ENCODE assay signal across 30 cellular contexts in the genomic region with DNA sequence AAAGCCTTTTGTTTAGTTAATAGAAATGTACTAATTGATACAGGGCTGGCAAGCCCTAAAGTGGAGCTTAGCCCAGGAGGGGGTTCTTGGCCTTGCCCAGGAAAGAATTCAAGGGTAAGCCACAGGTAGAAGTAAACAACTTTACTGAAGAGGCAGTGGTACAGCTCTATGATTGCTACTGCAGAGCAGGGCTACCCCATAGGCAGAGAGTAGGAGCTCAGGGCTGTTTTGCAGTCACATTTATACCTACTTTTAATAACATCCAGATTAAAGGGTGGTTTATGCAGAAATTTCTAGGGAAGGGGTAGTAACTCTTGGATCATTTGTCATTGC.
DNase-seq lines count a peak whose midpoint lies in the region; ATAC-seq, FAIRE-seq and TF ChIP-seq lines count a peak whose summit lies in the region.
"Had no signal": no experiment of that assay in that cellular context is flagged by ENCODE, and none has a peak within 500 bp of the region (broad histone marks: within the 10 kb centered on the region; RNA-seq: fewer than 3 reads in every experiment).

No MANE protein-coding gene starts in this region.

- H2BK12ac ChIP-seq in mesenchymal stem cell (ENCODE audit: low read length in 2 of 2) = no peak overlapping the region

- H2BK120ac ChIP-seq in mesenchymal stem cell (ENCODE audit: low read depth, low read length) = no peak overlapping the region

- no peaks in the 10 kb centered on the region for H3K79me2 ChIP-seq in astrocyte (ENCODE audit: insufficient read depth, low read length)

- H3K79me1 ChIP-seq in mesenchymal stem cell (replicated peaks; ENCODE audit: low read length, poor library complexity, severe bottlenecking) = no peaks in the 10 kb centered on the region

- H3K4me3 ChIP-seq in HUES64 (ENCODE audit: low read length) (no peak overlapping the region), astrocyte (ENCODE audit: insufficient read depth, low read depth, low read length) (no peak overlapping the region), mesenchymal stem cell (ENCODE audit: insufficient read depth in 1 of 2, low read depth in 1 of 2, low read length in 2 of 2) (no peak overlapping the region)
- H3K4me3 ChIP-seq: BLaER1, colonic mucosa, left ventricle myocardium inferior, SJCRH30 had no signal

- H3K9me3 ChIP-seq in HUES64 (ENCODE audit: insufficient read depth, low read depth, low read length) = no peaks in the 10 kb centered on the region
- H3K9me3 ChIP-seq in astrocyte (ENCODE audit: insufficient read depth, low read depth, low read length) = no peaks in the 10 kb centered on the region
- H3K9me3 ChIP-seq in mesenchymal stem cell (ENCODE audit: control insufficient read depth, low read length) = no peaks in the 10 kb centered on the region
- H3K9me3 ChIP-seq: BLaER1, colonic mucosa, left ventricle myocardium inferior, SJCRH30 had no signal

- no peak overlapping the region for H3K9ac ChIP-seq in HUES64 (ENCODE audit: low read depth, low read length)
- H3K9ac ChIP-seq in astrocyte (ENCODE audit: low read length) = no peak overlapping the region
- H3K9ac ChIP-seq in mesenchymal stem cell (ENCODE audit: low read length) = peak overlapping the region; percentile 23
- H3K9ac ChIP-seq: BLaER1 had no signal

- H4K20me1 ChIP-seq in astrocyte (ENCODE audit: insufficient read depth, low read length) = no peaks in the 10 kb centered on the region
- H4K20me1 ChIP-seq: BLaER1 had no signal

- no peak overlapping the region for H2BK15ac ChIP-seq in mesenchymal stem cell (ENCODE audit: low read depth, poor library complexity, severe bottlenecking)

- peaks cover 11% of the 10 kb centered on the region for H3K4me1 Mint-ChIP-seq in astrocyte (ENCODE audit: low read depth, unreplicated experiment)
- H3K4me1 Mint-ChIP-seq: activated T-helper 17 cell treated with anti-CD3 and anti-CD28 coated beads, Interleukin-2, amount 50 U/mL, for 72 hours had no signal

- H2AFZ ChIP-seq in astrocyte (ENCODE audit: low read depth, low read length) (peak overlapping the region; percentile 24), mesenchymal stem cell (ENCODE audit: low read depth, low read length) (no peak overlapping the region)

- no peak overlapping the region for H3K14ac ChIP-seq in mesenchymal stem cell (ENCODE audit: low read length in 2 of 2)

- no peak overlapping the region for H3K23ac ChIP-seq in mesenchymal stem cell (ENCODE audit: low read length in 2 of 2)

- H3K4ac ChIP-seq in mesenchymal stem cell (ENCODE audit: low read depth in 1 of 2, low read length in 2 of 2) = peak overlapping the region in 1 of 2 experiments; percentile 75

- no peaks in the 10 kb centered on the region for H3K27me3 Mint-ChIP-seq in astrocyte (ENCODE audit: low read depth, unreplicated experiment)
- H3K27me3 Mint-ChIP-seq: activated CD4-positive, alpha-beta memory T cell treated with anti-CD3 and anti-CD28 coated beads for 36 hours; activated T-helper 17 cell treated with anti-CD3 and anti-CD28 coated beads, Interleukin-2, amount 50 U/mL, for 72 hours; effector memory CD8-positive, alpha-beta T cell; naive thymus-derived CD8-positive, alpha-beta T cell had no signal

- H3K36me3 Mint-ChIP-seq in astrocyte (ENCODE audit: low read depth, unreplicated experiment) = no peaks in the 10 kb centered on the region
- H3K36me3 Mint-ChIP-seq: activated CD4-positive, alpha-beta memory T cell treated with anti-CD3 and anti-CD28 coated beads for 36 hours; mesothelial cell of epicardium; naive thymus-derived CD8-positive, alpha-beta T cell had no signal

- peak overlapping the region; percentile 78 for H3K27ac ChIP-seq in HUES64 (ENCODE audit: low read depth, low read length)
- H3K27ac ChIP-seq in astrocyte (ENCODE audit: low read depth, low read length) = peak overlapping the region; percentile 76
- peak overlapping the region; percentile 72 for H3K27ac ChIP-seq in mesenchymal stem cell (ENCODE audit: low read length, poor library complexity, severe bottlenecking)
- H3K27ac ChIP-seq: BLaER1, colonic mucosa, left ventricle myocardium inferior, SJCRH30 had no signal

- no peaks in the 10 kb centered on the region for H3K9me3 Mint-ChIP-seq in astrocyte (ENCODE audit: unreplicated experiment)
- H3K9me3 Mint-ChIP-seq: activated CD4-positive, alpha-beta memory T cell treated with anti-CD3 and anti-CD28 coated beads for 36 hours; activated T-helper 17 cell treated with anti-CD3 and anti-CD28 coated beads, Interleukin-2, amount 50 U/mL, for 72 hours; effector memory CD8-positive, alpha-beta T cell; mesothelial cell of epicardium; naive thymus-derived CD8-positive, alpha-beta T cell had no signal

- FAIRE-seq in astrocyte (lab: Jason Lieb, UNC) = no peak
- FAIRE-seq: H54, small intestine had no signal

- H3K4me1 ChIP-seq in HUES64 (ENCODE audit: insufficient read depth, low read length) = peaks cover 29% of the 10 kb centered on the region
- peaks cover 17% of the 10 kb centered on the region for H3K4me1 ChIP-seq in astrocyte (ENCODE audit: insufficient read depth, low read length)
- H3K4me1 ChIP-seq in mesenchymal stem cell (ENCODE audit: control insufficient read depth, insufficient read depth, low read depth, low read length) = peaks cover 2% of the 10 kb centered on the region
- H3K4me1 ChIP-seq: colonic mucosa, left ventricle myocardium inferior, SJCRH30 had no signal

- DNase-seq in AG08396 (ENCODE audit: low spot score) (peak; percentile 7), astrocyte (ENCODE audit: low read depth) (no peak), mesenchymal stem cell (no peak), NCI-H1436 (lab: John Stamatoyannopoulos, UW) (no peak), head of caudate nucleus (no peak), NCI-H69 (lab: John Stamatoyannopoulos, UW) (no peak)
- DNase-seq: activated CD4-positive, alpha-beta memory T cell treated with anti-CD3 and anti-CD28 coated beads for 36 hours; activated CD4-positive, CD25-positive, alpha-beta regulatory T cell treated with anti-CD3 and anti-CD28 coated beads, Interleukin-2, amount 50 U/mL, for 72 hours; activated CD8-positive, alpha-beta memory T cell treated with anti-CD3 and anti-CD28 coated beads, Interleukin-2, amount 50 U/mL, for 48 hours; activated naive CD4-positive, alpha-beta T cell treated with anti-CD3 and anti-CD28 coated beads, Interleukin-2, amount 50 U/mL, for 16 hours; amygdala; colonic mucosa; DMS153; effector memory CD8-positive, alpha-beta T cell; left ventricle myocardium inferior; MV-4-11; naive thymus-derived CD8-positive, alpha-beta T cell; NCI-H146; NCI-H526; nucleus accumbens; SJCRH30; small intestine; stimulated activated CD4-positive, alpha-beta T cell treated with anti-CD3 and anti-CD28 coated beads, Interleukin-1b, Interleukin-23, amount 100 ng/mL, for 48 hours; T-helper 1 cell had no signal

- H3K4me2 ChIP-seq in astrocyte (ENCODE audit: low read length) (peak overlapping the region; percentile 61), mesenchymal stem cell (ENCODE audit: low read length, poor library complexity, severe bottlenecking) (no peak overlapping the region)
- H3K4me2 ChIP-seq: BLaER1 had no signal

- TF ChIP-seq CTCF in astrocyte (IDR thresholded peaks at IDR 0.05; ENCODE audit: insufficient read depth, low read depth, low read length) = no peak

- H2AK5ac ChIP-seq in mesenchymal stem cell (ENCODE audit: low read length, severe bottlenecking) = peak overlapping the region; percentile 81

- H3K27me3 ChIP-seq in HUES64 (ENCODE audit: insufficient read depth, low read length) (no peaks in the 10 kb centered on the region), astrocyte (ENCODE audit: insufficient read depth, low read length) (no peaks in the 10 kb centered on the region), mesenchymal stem cell (ENCODE audit: control insufficient read depth in 1 of 2, insufficient read depth in 1 of 2, low read length in 2 of 2) (no peaks in the 10 kb centered on the region)
- H3K27me3 ChIP-seq: BLaER1, colonic mucosa, SJCRH30 had no signal

- no peak overlapping the region for H4K8ac ChIP-seq in mesenchymal stem cell (ENCODE audit: low read length)

- intact Hi-C loops in head of caudate nucleus (cut with DNase I) = no loop called here

- no peak overlapping the region for H3K4me3 Mint-ChIP-seq in astrocyte (ENCODE audit: unreplicated experiment)
- H3K4me3 Mint-ChIP-seq: activated CD4-positive, alpha-beta memory T cell treated with anti-CD3 and anti-CD28 coated beads for 36 hours; activated T-helper 17 cell treated with anti-CD3 and anti-CD28 coated beads, Interleukin-2, amount 50 U/mL, for 72 hours; effector memory CD8-positive, alpha-beta T cell; mesothelial cell of epicardium; naive thymus-derived CD8-positive, alpha-beta T cell had no signal

- no peak overlapping the region for H3K18ac ChIP-seq in mesenchymal stem cell (ENCODE audit: low read depth in 1 of 2, low read length in 2 of 2)

- H3K36me3 ChIP-seq in HUES64 (ENCODE audit: insufficient read depth, low read length) (no peaks in the 10 kb centered on the region), astrocyte (ENCODE audit: insufficient read depth, low read length) (no peaks in the 10 kb centered on the region), mesenchymal stem cell (ENCODE audit: control insufficient read depth in 1 of 2, insufficient read depth in 2 of 2, low read depth in 1 of 2, low read length in 2 of 2) (no peaks in the 10 kb centered on the region)
- H3K36me3 ChIP-seq: BLaER1, colonic mucosa, left ventricle myocardium inferior, SJCRH30 had no signal

- H4K91ac ChIP-seq in mesenchymal stem cell (ENCODE audit: low read length) = no peak overlapping the region

- H2BK5ac ChIP-seq in mesenchymal stem cell (ENCODE audit: low read depth, low read length, poor library complexity, severe bottlenecking) = peak overlapping the region; percentile 73

- ATAC-seq in HG03442 (IDR thresholded peaks at IDR 0.05; ENCODE audit: unreplicated experiment) = no peak
- ATAC-seq: activated T-helper 17 cell treated with anti-CD3 and anti-CD28 coated beads, Interleukin-2, amount 50 U/mL, for 72 hours; effector memory CD8-positive, alpha-beta T cell; naive thymus-derived CD8-positive, alpha-beta T cell had no signal

- H3K27ac Mint-ChIP-seq in astrocyte (ENCODE audit: unreplicated experiment) = no peak overlapping the region
- H3K27ac Mint-ChIP-seq: activated CD4-positive, alpha-beta memory T cell treated with anti-CD3 and anti-CD28 coated beads for 36 hours; activated T-helper 17 cell treated with anti-CD3 and anti-CD28 coated beads, Interleukin-2, amount 50 U/mL, for 72 hours; effector memory CD8-positive, alpha-beta T cell; mesothelial cell of epicardium had no signal
